ENCODE assay signal across 7 cellular contexts in genomic region chr1:206240288-206240687, GRCh38. TPM values are rescaled to one million over a fixed set of nuclear protein-coding genes. Genes with fewer than 3 reads are reported as not detected.
DNase-seq lines count a peak whose midpoint lies in the region; ATAC-seq lines count a peak whose summit lies in the region.
"Not testable (repeated sequence)": the region's sequence is repeated elsewhere in the genome, so short reads cannot be mapped to it uniquely, and the experiment has no call there.

No MANE protein-coding gene starts in this region.

- DNase-seq in LHCN-M2 (ENCODE audit: low read depth) (peak; percentile 83), SJCRH30 (peak; percentile 64 to 74), naive B cell (peak; percentile 51)

- H3K4me1 Mint-ChIP-seq in dendritic cell treated with granulocyte-macrophage colony-stimulating factor and Interleukin-4, amounts not matched to agents 40 ng/mL and 50 ng/mL, for 4 days (ENCODE audit: low read depth) = not testable (repeated sequence)
- H3K4me1 Mint-ChIP-seq in naive B cell = peaks cover 0 to 16% (median 0%) of the 10 kb centered on the region in 3 donors

- H3K27me3 Mint-ChIP-seq in dendritic cell treated with granulocyte-macrophage colony-stimulating factor and Interleukin-4, amounts not matched to agents 40 ng/mL and 50 ng/mL, for 4 days; naive B cell: not testable (repeated sequence)

- not testable (repeated sequence) for H3K4me3 Mint-ChIP-seq in dendritic cell treated with granulocyte-macrophage colony-stimulating factor and Interleukin-4, amounts not matched to agents 40 ng/mL and 50 ng/mL, for 4 days
- peak overlapping the region in 3 of 8 donors; percentile 5 to 57 (median 25) for H3K4me3 Mint-ChIP-seq in naive B cell

- intact Hi-C loops in dendritic cell treated with granulocyte-macrophage colony-stimulating factor and Interleukin-4, amounts not matched to agents 40 ng/mL and 50 ng/mL, for 4 days (cut with micrococcal nuclease) = not testable (repeated sequence)

- not testable (repeated sequence) for H3K4me1 ChIP-seq in SJCRH30

- H3K9me3 Mint-ChIP-seq in dendritic cell treated with granulocyte-macrophage colony-stimulating factor and Interleukin-4, amounts not matched to agents 40 ng/mL and 50 ng/mL, for 4 days; naive B cell: not testable (repeated sequence)

- peak overlapping the region; percentile 84 for H3K27ac Mint-ChIP-seq in dendritic cell treated with granulocyte-macrophage colony-stimulating factor and Interleukin-4, amounts not matched to agents 40 ng/mL and 50 ng/mL, for 4 days
- H3K27ac Mint-ChIP-seq in naive B cell = peak overlapping the region in 4 of 6 donors; percentile 74 to 90 (median 78)

- H3K27ac ChIP-seq in SJCRH30 = peak overlapping the region; percentile 21; the same call in 1 of the 2 replicates

- not testable (repeated sequence) for H3K9me3 ChIP-seq in SJCRH30 (replicated peaks)

- not testable (repeated sequence) for H3K36me3 Mint-ChIP-seq in dendritic cell treated with granulocyte-macrophage colony-stimulating factor and Interleukin-4, amounts not matched to agents 40 ng/mL and 50 ng/mL, for 4 days (ENCODE audit: low read depth); naive B cell

- ATAC-seq in GM18519 (IDR thresholded peaks at IDR 0.05; ENCODE audit: low FRiP score, unreplicated experiment) (peak; percentile 28), GM21717 (IDR thresholded peaks at IDR 0.05; ENCODE audit: unreplicated experiment) (peak; percentile 56), HG03095 (IDR thresholded peaks at IDR 0.05; ENCODE audit: unreplicated experiment) (peak; percentile 37), naive B cell (ENCODE audit: low read depth in 2 of 2) (peak; percentile 69 to 77)

- not testable (repeated sequence) for H3K27me3 ChIP-seq in SJCRH30

- H3K4me3 ChIP-seq in SJCRH30 = not testable (repeated sequence)

- not testable (repeated sequence) for H3K36me3 ChIP-seq in SJCRH30

RNA-seq across cellular contexts. Expression of gene SRGAP2, which starts 36.9 kb away (rescaled TPM):
- 34.4 and 43.9 TPM in 2 replicates for total RNA-seq in LHCN-M2 (2014; rRNA removed)
- 18.4 TPM for polyA plus RNA-seq in LHCN-M2 (2012)
- total RNA-seq in SJCRH30 (2014; rRNA removed; shearing (Covaris generic)) = 60.7 and 67.7 TPM in 2 replicates
- 10 to 100 TPM in 4 of 6 donors, 1 to 10 TPM in 2; 8.6 to 31.7 (median 11.5) TPM for polyA plus RNA-seq in naive B cell (ENCODE audit: low read depth in 6 of 6)

RNA-seq across cellular contexts. Expression of gene FAM72A, which starts 37.6 kb away (rescaled TPM):
- 4.6 and 6.2 TPM in 2 replicates for total RNA-seq in LHCN-M2 (2014; rRNA removed)
- 3.3 TPM for polyA plus RNA-seq in LHCN-M2 (2012)
- total RNA-seq in SJCRH30 (2014; rRNA removed; shearing (Covaris generic)) = 17.9 and 18.4 TPM in 2 replicates
- polyA plus RNA-seq in naive B cell (ENCODE audit: low read depth in 6 of 6) = 1 to 10 TPM in 3 of 6 donors, under 1 TPM in 2, not detected in 1; 0.34 to 2.0 (median 1.6) TPM
